In genomic region chr16:21643787-21644186, GRCh38 we compare ENCODE assay signal across 28 cellular contexts. TPM values are rescaled to one million over a fixed set of nuclear protein-coding genes. Genes with fewer than 3 reads are reported as not detected.
DNase-seq lines count a peak whose midpoint lies in the region; ATAC-seq and TF ChIP-seq lines count a peak whose summit lies in the region.
"Had no signal": no experiment of that assay in that cellular context is flagged by ENCODE, and none has a peak within 500 bp of the region (broad histone marks: within the 10 kb centered on the region; RNA-seq: fewer than 3 reads in every experiment).

No MANE protein-coding gene starts in this region.

- no peak overlapping the region for H3K9ac ChIP-seq in KMS-11

- no peak overlapping the region for H3K27ac ChIP-seq in KMS-11
- peak overlapping the region; percentile 19 for H3K27ac ChIP-seq in cingulate gyrus (ENCODE audit: low read depth, low read length)
- H3K27ac ChIP-seq: testis, vagina had no signal

- H3K36me3 ChIP-seq in KMS-11 (ENCODE audit: insufficient read depth): no peaks in the 10 kb centered on the region

- no peak overlapping the region for H3K4me3 Mint-ChIP-seq in activated naive CD8-positive, alpha-beta T cell treated with anti-CD3 and anti-CD28 coated beads, Interleukin-2, amount 10 ng/mL, durations not matched to agents 7 days and 5 days
- H3K4me3 Mint-ChIP-seq in activated naive CD8-positive, alpha-beta T cell treated with anti-CD3 and anti-CD28 coated beads, Interleukin-2, amount 50 U/mL, for 24 hours: no peak overlapping the region
- H3K4me3 Mint-ChIP-seq in stimulated activated naive B cell treated with anti-CD40 and anti-IgM and Interleukin-4, amounts not matched to agents 10 μg/mL and 1 μg/mL and 100 μg/mL, for 72 hours: no peak overlapping the region
- H3K4me3 Mint-ChIP-seq: stimulated activated effector memory CD8-positive, alpha-beta T cell treated with anti-CD3 and anti-CD28 coated beads, Interleukin-12 subunit alpha, Interleukin-12 subunit beta, amount 100 ng/mL, for 72 hours; T-helper 1 cell treated with Interleukin-12 subunit alpha and Interleukin-12 subunit beta and Interleukin-4 antibody, amounts not matched to agents 30 μg/mL and 1 μg/mL, for 36 hours had no signal

- no peaks in the 10 kb centered on the region for H3K27me3 ChIP-seq in KMS-11 (ENCODE audit: insufficient read depth, low read depth)
- H3K27me3 ChIP-seq: heart right ventricle, testis, vagina had no signal

- peak overlapping the region; percentile 16 for H3K27ac Mint-ChIP-seq in activated naive CD8-positive, alpha-beta T cell treated with anti-CD3 and anti-CD28 coated beads, Interleukin-2, amount 10 ng/mL, durations not matched to agents 7 days and 5 days
- H3K27ac Mint-ChIP-seq in activated naive CD8-positive, alpha-beta T cell treated with anti-CD3 and anti-CD28 coated beads, Interleukin-2, amount 50 U/mL, for 24 hours: no peak overlapping the region
- H3K27ac Mint-ChIP-seq in stimulated activated naive B cell treated with anti-CD40 and anti-IgM and Interleukin-4, amounts not matched to agents 10 μg/mL and 1 μg/mL and 100 μg/mL, for 72 hours: peak overlapping the region; percentile 79
- H3K27ac Mint-ChIP-seq: activated naive CD4-positive, alpha-beta T cell treated with anti-CD3 and anti-CD28 coated beads, Interleukin-2, amount 50 U/mL, for 72 hours; stimulated activated effector memory CD8-positive, alpha-beta T cell treated with anti-CD3 and anti-CD28 coated beads, Interleukin-12 subunit alpha, Interleukin-12 subunit beta, amount 100 ng/mL, for 72 hours; T-helper 1 cell treated with Interleukin-12 subunit alpha and Interleukin-12 subunit beta and Interleukin-4 antibody, amounts not matched to agents 30 μg/mL and 1 μg/mL, for 36 hours had no signal

- H4K20me1 ChIP-seq in KMS-11 (ENCODE audit: insufficient read depth): no peaks in the 10 kb centered on the region

- H2AFZ ChIP-seq in KMS-11 (ENCODE audit: low read depth): no peak overlapping the region

- H3K4me1 Mint-ChIP-seq in activated naive CD8-positive, alpha-beta T cell treated with anti-CD3 and anti-CD28 coated beads, Interleukin-2, amount 10 ng/mL, durations not matched to agents 7 days and 5 days: peaks cover 44% of the 10 kb centered on the region
- peaks cover 55% of the 10 kb centered on the region for H3K4me1 Mint-ChIP-seq in activated naive CD8-positive, alpha-beta T cell treated with anti-CD3 and anti-CD28 coated beads, Interleukin-2, amount 50 U/mL, for 24 hours
- H3K4me1 Mint-ChIP-seq in stimulated activated naive B cell treated with anti-CD40 and anti-IgM and Interleukin-4, amounts not matched to agents 10 μg/mL and 1 μg/mL and 100 μg/mL, for 72 hours: peaks cover 28 to 52% of the 10 kb centered on the region in 2 donors

- peaks cover 12% of the 10 kb centered on the region for H3K79me2 ChIP-seq in KMS-11 (ENCODE audit: insufficient read depth, low read depth)

- POLR2A ChIA-PET in activated naive CD8-positive, alpha-beta T cell treated with anti-CD3 and anti-CD28 coated beads, Interleukin-2, amount 10 ng/mL, durations not matched to agents 7 days and 5 days (lab: Charles Lee): interaction anchor here (3.2 kb wide), 1 partner anchor 45 kb away, joined by 13 read pairs; the partner anchor contains the start of gene METTL9

- no peak for TF ChIP-seq CTCF in KMS-11 (conservative IDR thresholded peaks at IDR 0.05; ENCODE audit: low read depth, low read length)

- H3K4me1 ChIP-seq in KMS-11 (ENCODE audit: low read depth, poor library complexity, severe bottlenecking): peaks cover 46% of the 10 kb centered on the region

- no peak for ATAC-seq in activated naive CD8-positive, alpha-beta T cell treated with anti-CD3 and anti-CD28 coated beads, Interleukin-2, amount 10 ng/mL, durations not matched to agents 7 days and 5 days (ENCODE audit: low read depth)
- no peak for ATAC-seq in activated naive CD8-positive, alpha-beta T cell treated with anti-CD3 and anti-CD28 coated beads, Interleukin-2, amount 50 U/mL, for 24 hours
- ATAC-seq in stimulated activated naive B cell treated with anti-CD40 and anti-IgM and Interleukin-4, amounts not matched to agents 10 μg/mL and 1 μg/mL and 100 μg/mL, for 72 hours (replicated peaks): no peak
- ATAC-seq: activated naive CD4-positive, alpha-beta T cell treated with anti-CD3 and anti-CD28 coated beads, Interleukin-2, amount 50 U/mL, for 72 hours; heart right ventricle; stimulated activated effector memory CD8-positive, alpha-beta T cell treated with anti-CD3 and anti-CD28 coated beads, Interleukin-12 subunit alpha, Interleukin-12 subunit beta, amount 100 ng/mL, for 72 hours had no signal

- H3K27me3 Mint-ChIP-seq in activated naive CD8-positive, alpha-beta T cell treated with anti-CD3 and anti-CD28 coated beads, Interleukin-2, amount 10 ng/mL, durations not matched to agents 7 days and 5 days: no peaks in the 10 kb centered on the region
- H3K27me3 Mint-ChIP-seq in activated naive CD8-positive, alpha-beta T cell treated with anti-CD3 and anti-CD28 coated beads, Interleukin-2, amount 50 U/mL, for 24 hours: no peaks in the 10 kb centered on the region
- H3K27me3 Mint-ChIP-seq in stimulated activated naive B cell treated with anti-CD40 and anti-IgM and Interleukin-4, amounts not matched to agents 10 μg/mL and 1 μg/mL and 100 μg/mL, for 72 hours: no peaks in the 10 kb centered on the region

- no peak overlapping the region for H3K4me3 ChIP-seq in KMS-11 (IDR thresholded peaks at IDR 0.05; ENCODE audit: insufficient read depth, low read depth, low read length)
- H3K4me3 ChIP-seq: heart right ventricle, testis, vagina had no signal

- peaks cover 2% of the 10 kb centered on the region for H3K36me3 Mint-ChIP-seq in activated naive CD8-positive, alpha-beta T cell treated with anti-CD3 and anti-CD28 coated beads, Interleukin-2, amount 10 ng/mL, durations not matched to agents 7 days and 5 days
- peaks cover 5% of the 10 kb centered on the region for H3K36me3 Mint-ChIP-seq in activated naive CD8-positive, alpha-beta T cell treated with anti-CD3 and anti-CD28 coated beads, Interleukin-2, amount 50 U/mL, for 24 hours (ENCODE audit: low read depth)
- H3K36me3 Mint-ChIP-seq in stimulated activated naive B cell treated with anti-CD40 and anti-IgM and Interleukin-4, amounts not matched to agents 10 μg/mL and 1 μg/mL and 100 μg/mL, for 72 hours: peaks cover 3 to 4% of the 10 kb centered on the region in 2 donors
- H3K36me3 Mint-ChIP-seq: activated naive CD4-positive, alpha-beta T cell treated with anti-CD3 and anti-CD28 coated beads, Interleukin-2, amount 50 U/mL, for 72 hours; stimulated activated effector memory CD8-positive, alpha-beta T cell treated with anti-CD3 and anti-CD28 coated beads, Interleukin-12 subunit alpha, Interleukin-12 subunit beta, amount 100 ng/mL, for 72 hours had no signal

- H3K4me2 ChIP-seq in KMS-11: peak overlapping the region; percentile 90; the same call in 1 of the 2 replicates

- H3K9me3 Mint-ChIP-seq in activated naive CD8-positive, alpha-beta T cell treated with anti-CD3 and anti-CD28 coated beads, Interleukin-2, amount 10 ng/mL, durations not matched to agents 7 days and 5 days: no peaks in the 10 kb centered on the region
- H3K9me3 Mint-ChIP-seq in activated naive CD8-positive, alpha-beta T cell treated with anti-CD3 and anti-CD28 coated beads, Interleukin-2, amount 50 U/mL, for 24 hours: no peaks in the 10 kb centered on the region
- H3K9me3 Mint-ChIP-seq in stimulated activated naive B cell treated with anti-CD40 and anti-IgM and Interleukin-4, amounts not matched to agents 10 μg/mL and 1 μg/mL and 100 μg/mL, for 72 hours: no peaks in the 10 kb centered on the region
- H3K9me3 Mint-ChIP-seq: activated naive CD4-positive, alpha-beta T cell treated with anti-CD3 and anti-CD28 coated beads, Interleukin-2, amount 50 U/mL, for 72 hours; stimulated activated effector memory CD8-positive, alpha-beta T cell treated with anti-CD3 and anti-CD28 coated beads, Interleukin-12 subunit alpha, Interleukin-12 subunit beta, amount 100 ng/mL, for 72 hours; T-helper 1 cell treated with Interleukin-12 subunit alpha and Interleukin-12 subunit beta and Interleukin-4 antibody, amounts not matched to agents 30 μg/mL and 1 μg/mL, for 36 hours had no signal

- DNase-seq in activated naive CD8-positive, alpha-beta T cell treated with anti-CD3 and anti-CD28 coated beads, Interleukin-2, amount 10 ng/mL, durations not matched to agents 7 days and 5 days: no peak
- DNase-seq in activated naive CD8-positive, alpha-beta T cell treated with anti-CD3 and anti-CD28 coated beads, Interleukin-2, amount 50 U/mL, for 24 hours: no peak
- no peak for DNase-seq in stimulated activated naive B cell treated with anti-CD40 and anti-IgM and Interleukin-4, amounts not matched to agents 10 μg/mL and 1 μg/mL and 100 μg/mL, for 72 hours
- DNase-seq in NCI-H1092 treated with DMSO at 0.1 percent for 48 hours (lab: John Stamatoyannopoulos, UW): no peak
- DNase-seq in DMS 273 (lab: John Stamatoyannopoulos, UW; ENCODE audit: unreplicated experiment): no peak
- no peak for DNase-seq in SHP77 treated with DMSO at 0.1 percent for 48 hours (lab: John Stamatoyannopoulos, UW)
- DNase-seq: ACHN; activated CD4-positive, alpha-beta T cell treated with anti-CD3 and anti-CD28 coated beads for 48 hours; activated T-cell treated with anti-CD3 and anti-CD28 coated beads, Interleukin-2, amount 50 U/mL, for 48 hours; DMS79; effector CD4-positive, alpha-beta T cell; foreskin fibroblast; heart right ventricle; Kasumi-1; mammary epithelial cell; NCI-H1694 treated with DMSO at 0.1 percent for 48 hours; stimulated activated CD4-positive, alpha-beta T cell treated with anti-CD3 and anti-CD28 coated beads, Interleukin-2, amount 100 ng/mL, for 48 hours; testis had no signal

RNA-seq across cellular contexts. Expression of gene IGSF6, which starts 8.6 kb away (rescaled TPM):
- 1 to 10 TPM; 1.7 to 1.8 TPM for total RNA-seq in activated naive CD8-positive, alpha-beta T cell treated with anti-CD3 and anti-CD28 coated beads, Interleukin-2, amount 10 ng/mL, durations not matched to agents 7 days and 5 days
- total RNA-seq: epithelial cell of proximal tubule, H4, mammary epithelial cell, RPMI7951, SK-MEL-5 had no signal

RNA-seq across cellular contexts. Expression of gene OTOA, which starts 20.0 kb away (rescaled TPM):
- under 1 TPM; 0.14 to 0.17 TPM for total RNA-seq in activated naive CD8-positive, alpha-beta T cell treated with anti-CD3 and anti-CD28 coated beads, Interleukin-2, amount 10 ng/mL, durations not matched to agents 7 days and 5 days
- total RNA-seq: epithelial cell of proximal tubule, H4, RPMI7951, SK-MEL-5, vagina had no signal

RNA-seq across cellular contexts. Expression of gene METTL9, which starts 44.4 kb away (rescaled TPM):
- 10 to 100 TPM; 95.2 to 95.9 TPM for total RNA-seq in activated naive CD8-positive, alpha-beta T cell treated with anti-CD3 and anti-CD28 coated beads, Interleukin-2, amount 10 ng/mL, durations not matched to agents 7 days and 5 days
